19 cellular contexts compared by ENCODE assay signal in the genomic region with DNA sequence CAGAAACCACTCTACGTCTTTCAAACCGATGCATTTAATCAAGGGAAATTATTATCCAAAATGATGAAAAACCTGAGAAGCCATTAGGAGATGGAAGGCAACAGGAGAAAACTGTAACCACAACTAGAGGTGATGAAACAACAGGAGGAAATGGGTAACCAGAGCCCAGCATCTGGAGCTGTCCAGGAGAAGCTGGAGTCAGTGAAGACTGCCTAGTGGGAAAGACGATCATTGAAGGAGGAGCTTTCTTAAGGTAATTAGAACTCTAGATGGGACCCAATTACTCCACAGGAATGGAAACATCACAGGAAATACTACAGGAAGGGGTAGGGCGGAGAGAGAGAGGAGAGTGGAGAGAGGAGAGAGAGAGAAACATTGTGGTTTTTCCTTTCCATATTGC. TPM values are rescaled to one million over a fixed set of nuclear protein-coding genes. Genes with fewer than 3 reads are reported as not detected.
A peak's percentile ranks its signal among the peaks of the same experiment; 100 is the strongest.
DNase-seq lines count a peak whose midpoint lies in the region; TF ChIP-seq lines count a peak whose summit lies in the region.
"Had no signal": no experiment of that assay in that cellular context is flagged by ENCODE, and none has a peak within 500 bp of the region (broad histone marks: within the 10 kb centered on the region; RNA-seq: fewer than 3 reads in every experiment).

No MANE protein-coding gene starts in this region.

- peak overlapping the region; percentile 43 for H2AFZ ChIP-seq in parathyroid adenoma

- no peak for TF ChIP-seq CTCF in A673 (conservative IDR thresholded peaks at IDR 0.05; ENCODE audit: low read depth, low read length)
- TF ChIP-seq CTCF in coronary artery (IDR thresholded peaks at IDR 0.05): no peak
- no peak for TF ChIP-seq CTCF in parathyroid adenoma (IDR thresholded peaks at IDR 0.05)

- no peak overlapping the region for H3K9ac ChIP-seq in parathyroid adenoma

- POLR2A ChIA-PET in A673 (lab: Charles Lee; ENCODE audit: low non-redundant PET): no interaction called here
- POLR2A ChIA-PET in HEK293T (lab: Yijun Ruan, JAX): interaction anchor here (1.5 kb wide), 1 partner anchor 58 kb away, joined by 3 read pairs; the partner anchor contains the start of gene RERG

- BruUV-seq in A673 (replicated peaks; lab: Mats Ljungman, UMichigan): no TSS peak

- no peaks in the 10 kb centered on the region for H3K27me3 ChIP-seq in A673 (replicated peaks; ENCODE audit: insufficient read depth, low read depth, low read length, poor library complexity)
- H3K27me3 ChIP-seq in parathyroid adenoma (ENCODE audit: control insufficient read depth, insufficient read depth, low read length): no peaks in the 10 kb centered on the region
- H3K27me3 ChIP-seq: pancreas had no signal

- H3K4me1 ChIP-seq in A673 (ENCODE audit: insufficient read depth, low read length, poor library complexity, severe bottlenecking) (peaks cover 13% of the 10 kb centered on the region), parathyroid adenoma (peaks cover 18% of the 10 kb centered on the region)
- H3K4me1 ChIP-seq: spleen had no signal

- peak; percentile 72 for DNase-seq in A673 (ENCODE audit: low spot score)
- DNase-seq in HT-29 (ENCODE audit: low spot score): peak; percentile 29
- DNase-seq in coronary artery (ENCODE audit: low spot score): no peak
- no peak for DNase-seq in NCI-H146 treated with DMSO at 0.1 percent for 48 hours (lab: John Stamatoyannopoulos, UW; ENCODE audit: unreplicated experiment)
- DNase-seq in HEK293T (ENCODE audit: extremely low spot score): no peak
- no peak for DNase-seq in kidney glomerular epithelial cell (lab: John Stamatoyannopoulos, UW)
- DNase-seq in NCI-H1092 treated with DMSO at 0.1 percent for 48 hours (lab: John Stamatoyannopoulos, UW): no peak
- DNase-seq: activated CD4-positive, alpha-beta T cell treated with anti-CD3 and anti-CD28 coated beads, Interleukin-2, amount 50 U/mL, for 48 hours; activated T-cell treated with anti-CD3 and anti-CD28 coated beads, Interleukin-2, amount 50 U/mL, for 48 hours; amniotic stem cell; head of caudate nucleus; islet precursor cell; pancreas; spleen; stimulated activated naive CD4-positive, alpha-beta T cell had no signal

- CTCF ChIA-PET in A673 (lab: Charles Lee): no interaction called here
- CTCF ChIA-PET in HEK293T (lab: Yijun Ruan, JAX): interaction anchor here (0.8 to 0.9 kb wide), 2 partner anchors 17 to 57 kb away, joined by 3 read pairs; partner anchors contain the start of gene RERG

- H3K79me2 ChIP-seq in parathyroid adenoma: no peaks in the 10 kb centered on the region

- H3K4me2 ChIP-seq in parathyroid adenoma (ENCODE audit: low read length): no peak overlapping the region

- H3K27ac ChIP-seq in A673 (ENCODE audit: low read depth, low read length, poor library complexity, severe bottlenecking) (no peak overlapping the region), coronary artery (peak overlapping the region; percentile 72 to 84), parathyroid adenoma (peak overlapping the region; percentile 75)

- H3K36me3 ChIP-seq in A673 (ENCODE audit: insufficient read depth, low read length, poor library complexity, severe bottlenecking): no peaks in the 10 kb centered on the region
- H3K36me3 ChIP-seq in parathyroid adenoma (ENCODE audit: control insufficient read depth, insufficient read depth, low read length): no peaks in the 10 kb centered on the region
- H3K36me3 ChIP-seq: pancreas, spleen had no signal

- intact Hi-C loops in A673 (cut with micrococcal nuclease; ENCODE audit: unreplicated experiment): no loop called here

- H3K4me3 ChIP-seq in A673 (ENCODE audit: low read depth, low read length, poor library complexity, severe bottlenecking): no peak overlapping the region
- no peak overlapping the region for H3K4me3 ChIP-seq in coronary artery
- H3K4me3 ChIP-seq in parathyroid adenoma (ENCODE audit: low read depth, low read length): no peak overlapping the region
- H3K4me3 ChIP-seq: pancreas, spleen had no signal

- no peaks in the 10 kb centered on the region for H3K9me3 ChIP-seq in A673 (ENCODE audit: low read depth, low read length, poor library complexity, severe bottlenecking)
- H3K9me3 ChIP-seq in parathyroid adenoma (ENCODE audit: control insufficient read depth, low read length): no peaks in the 10 kb centered on the region
- H3K9me3 ChIP-seq: pancreas, spleen had no signal

TF ChIP-seq in HEK293T, 16 proteins besides CTCF, POLR2A, EP300 and RAD21:
- TF ChIP-seq CTBP1 (IDR thresholded peaks at IDR 0.05; ENCODE audit: borderline replicate concordance) (no peak), SUZ12 (IDR thresholded peaks at IDR 0.05) (no peak), SP1 (IDR thresholded peaks at IDR 0.05) (no peak), FOXA1 (IDR thresholded peaks at IDR 0.05) (no peak), NFRKB (IDR thresholded peaks at IDR 0.05) (no peak), TARDBP (IDR thresholded peaks at IDR 0.05) (no peak), FOXM1 (IDR thresholded peaks at IDR 0.05; ENCODE audit: borderline replicate concordance) (no peak), BHLHE40 (IDR thresholded peaks at IDR 0.05; ENCODE audit: borderline replicate concordance) (no peak), L3MBTL2 (conservative IDR thresholded peaks at IDR 0.05) (no peak), HDGF (IDR thresholded peaks at IDR 0.05; ENCODE audit: borderline replicate concordance) (no peak), ELF4 (IDR thresholded peaks at IDR 0.05) (no peak), ARNT (IDR thresholded peaks at IDR 0.05) (no peak), ZNF384 (IDR thresholded peaks at IDR 0.05) (no peak), LEF1 (IDR thresholded peaks at IDR 0.05; ENCODE audit: borderline replicate concordance) (no peak), FOXK2 (IDR thresholded peaks at IDR 0.05) (no peak)
- TF ChIP-seq, protein P1, sequence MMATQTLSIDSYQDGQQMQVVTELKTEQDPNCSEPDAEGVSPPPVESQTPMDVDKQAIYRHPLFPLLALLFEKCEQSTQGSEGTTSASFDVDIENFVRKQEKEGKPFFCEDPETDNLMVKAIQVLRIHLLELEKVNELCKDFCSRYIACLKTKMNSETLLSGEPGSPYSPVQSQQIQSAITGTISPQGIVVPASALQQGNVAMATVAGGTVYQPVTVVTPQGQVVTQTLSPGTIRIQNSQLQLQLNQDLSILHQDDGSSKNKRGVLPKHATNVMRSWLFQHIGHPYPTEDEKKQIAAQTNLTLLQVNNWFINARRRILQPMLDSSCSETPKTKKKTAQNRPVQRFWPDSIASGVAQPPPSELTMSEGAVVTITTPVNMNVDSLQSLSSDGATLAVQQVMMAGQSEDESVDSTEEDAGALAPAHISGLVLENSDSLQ (IDR thresholded peaks at IDR 0.05): no peak

RNA-seq across cellular contexts. Expression of gene RERG, which starts 57.6 kb away (rescaled TPM):
- total RNA-seq in A673 (2021): 0.35 TPM in 1 of 2 replicates, not detected in the other
- not detected in 2 replicates for total RNA-seq in HT-29 (2014; rRNA removed; shearing (Covaris generic))
- total RNA-seq: endothelial cell of umbilical vein, NCI-H460, OCI-LY7 had no signal

Comparison
In these comparisons a context has a peak if more than half of its experiments do, and no peak if none do; other contexts are left out.
1. DNase-seq: peak in A673 (single experiment) and HT-29 (single experiment); none in coronary artery (single experiment), NCI-H146 treated with DMSO at 0.1 percent for 48 hours (single experiment), HEK293T (single experiment), kidney glomerular epithelial cell (single experiment) and NCI-H1092 treated with DMSO at 0.1 percent for 48 hours (single experiment).